8 cellular contexts compared by ENCODE assay signal in genomic region chr14:22955702-22956575, GRCh38. TPM values are rescaled to one million over a fixed set of nuclear protein-coding genes. Genes with fewer than 3 reads are reported as not detected.
DNase-seq lines count a peak whose midpoint lies in the region; ATAC-seq and TF ChIP-seq lines count a peak whose summit lies in the region.

No MANE protein-coding gene starts in this region.

- no peaks in the 10 kb centered on the region for H3K9me3 Mint-ChIP-seq in CD4-positive, alpha-beta memory T cell
- H3K9me3 Mint-ChIP-seq in endothelial cell (ENCODE audit: unreplicated experiment) (no peaks in the 10 kb centered on the region), neural crest cell (no peaks in the 10 kb centered on the region)

- no peaks in the 10 kb centered on the region for H3K27me3 Mint-ChIP-seq in CD4-positive, alpha-beta memory T cell
- H3K27me3 Mint-ChIP-seq in endothelial cell (ENCODE audit: unreplicated experiment) = peaks cover 3% of the 10 kb centered on the region
- H3K27me3 Mint-ChIP-seq in neural crest cell (ENCODE audit: low read depth) = no peaks in the 10 kb centered on the region

- peaks cover 5 to 15% of the 10 kb centered on the region in 2 donors for H3K36me3 Mint-ChIP-seq in CD4-positive, alpha-beta memory T cell
- H3K36me3 Mint-ChIP-seq in endothelial cell (ENCODE audit: low read depth, unreplicated experiment) = peaks cover 4% of the 10 kb centered on the region
- peaks cover 2% of the 10 kb centered on the region for H3K36me3 Mint-ChIP-seq in neural crest cell (ENCODE audit: low read depth)

- no peaks in the 10 kb centered on the region for H3K9me3 ChIP-seq in CD4-positive, alpha-beta memory T cell (ENCODE audit: control insufficient read depth in 1 of 2, low read length in 2 of 2)

- H3K27ac ChIP-seq in CD4-positive, alpha-beta memory T cell (ENCODE audit: low read depth, low read length) = peak overlapping the region; percentile 79

- ATAC-seq in HG03135 (IDR thresholded peaks at IDR 0.05; ENCODE audit: unreplicated experiment) (no peak), GM21515 (IDR thresholded peaks at IDR 0.05; ENCODE audit: unreplicated experiment) (no peak)

- H3K27ac Mint-ChIP-seq in CD4-positive, alpha-beta memory T cell = peak overlapping the region; percentile 92 to 95 (median 93)
- H3K27ac Mint-ChIP-seq in endothelial cell (ENCODE audit: unreplicated experiment) (peak overlapping the region; percentile 75), neural crest cell (ENCODE audit: unreplicated experiment) (peak overlapping the region; percentile 98)

- H3K4me3 Mint-ChIP-seq in CD4-positive, alpha-beta memory T cell = peak overlapping the region; percentile 91 to 94 (median 92)
- peak overlapping the region; percentile 93 for H3K4me3 Mint-ChIP-seq in endothelial cell (ENCODE audit: unreplicated experiment)
- H3K4me3 Mint-ChIP-seq in neural crest cell = peak overlapping the region; percentile 93

- no peaks in the 10 kb centered on the region for H3K27me3 ChIP-seq in CD4-positive, alpha-beta memory T cell (ENCODE audit: insufficient read depth, low read length)

- H3K4me3 ChIP-seq in CD4-positive, alpha-beta memory T cell (ENCODE audit: low read length in 2 of 2) = peak overlapping the region; percentile 30 to 89

- intact Hi-C loops in CD4-positive, alpha-beta memory T cell (cut with micrococcal nuclease) = loop anchor here (1.0 kb wide), 1 partner anchor 85 kb away; the partner anchor contains the start of gene LRP10

- POLR2A ChIA-PET in CD4-positive, alpha-beta memory T cell (lab: Charles Lee; ENCODE audit: partially characterized antibody) = interaction anchor here (0.7 to 3.5 kb wide), 18 partner anchors 9 to 400 kb away, joined by 3 to 36 read pairs (median 6); partner anchors contain the start of genes ACIN1, AJUBA, C14orf119 and LRP10

- no peaks in the 10 kb centered on the region for H3K36me3 ChIP-seq in CD4-positive, alpha-beta memory T cell (ENCODE audit: insufficient read depth, low read length)

- H3K4me1 Mint-ChIP-seq in CD4-positive, alpha-beta memory T cell = peaks cover 13 to 22% (median 16%) of the 10 kb centered on the region in 4 donors
- H3K4me1 Mint-ChIP-seq in endothelial cell (ENCODE audit: unreplicated experiment) (peaks cover 12% of the 10 kb centered on the region), neural crest cell (peaks cover 17% of the 10 kb centered on the region)

- TF ChIP-seq CTCF in endothelial cell (IDR thresholded peaks at IDR 0.05; ENCODE audit: unreplicated experiment) (no peak), neural crest cell (conservative IDR thresholded peaks at IDR 0.05) (no peak)

- peak in 1 of 5 donors; percentile 11 for DNase-seq in CD4-positive, alpha-beta memory T cell
- DNase-seq in OCI-M1 (lab: John Stamatoyannopoulos, UW) = peak; percentile 42
- no peak for DNase-seq in endothelial cell (ENCODE audit: low spot score)
- DNase-seq in neural crest cell (ENCODE audit: low read depth, low spot score) = no peak
- DNase-seq in stimulated activated naive CD4-positive, alpha-beta T cell treated with Interleukin-2 at 50 U/mL for 16 hours (lab: John Stamatoyannopoulos, UW) = no peak
- no peak for DNase-seq in stimulated activated naive CD4-positive, alpha-beta T cell (lab: John Stamatoyannopoulos, UW)

- CTCF ChIA-PET in CD4-positive, alpha-beta memory T cell (lab: Charles Lee; ENCODE audit: partially characterized antibody) = interaction anchor here (0.6 to 23.8 kb wide), 18 partner anchors 7 to 1042 kb away, joined by 3 to 395 read pairs (median 6); partner anchors contain the start of genes AJUBA, CDH24 and PRMT5

- H3K4me1 ChIP-seq in CD4-positive, alpha-beta memory T cell (ENCODE audit: insufficient read depth, low read length) = peaks cover 16% of the 10 kb centered on the region

RNA-seq across cellular contexts. Expression of gene HAUS4, which starts 1.0 kb away (rescaled TPM):
- total RNA-seq in CD4-positive, alpha-beta memory T cell = 10 to 100 TPM; 32.6 to 35.7 TPM
- polyA plus RNA-seq in CD4-positive, alpha-beta memory T cell = 10 to 100 TPM; 29.1 to 31.3 TPM
- total RNA-seq in endothelial cell (ENCODE audit: unreplicated experiment) (35.5 TPM), neural crest cell (58.7 and 62.7 TPM in 2 replicates)

RNA-seq across cellular contexts. Expression of gene AJUBA, which starts 26.4 kb away (rescaled TPM):
- total RNA-seq in CD4-positive, alpha-beta memory T cell = 1 to 10 TPM; 2.8 to 3.9 TPM
- polyA plus RNA-seq in CD4-positive, alpha-beta memory T cell = 1 to 10 TPM in 1 of 2 donors, under 1 TPM in 1; 0.30 to 1.3 TPM
- total RNA-seq in endothelial cell (ENCODE audit: unreplicated experiment) = 7.2 TPM
- total RNA-seq in neural crest cell = 32.8 and 33.1 TPM in 2 replicates

RNA-seq across cellular contexts. Expression of gene PRMT5, which starts 26.8 kb away (rescaled TPM):
- 10 to 100 TPM; 25.8 to 30.5 TPM for total RNA-seq in CD4-positive, alpha-beta memory T cell
- polyA plus RNA-seq in CD4-positive, alpha-beta memory T cell = 10 to 100 TPM; 50.6 to 65.1 TPM
- total RNA-seq in endothelial cell (ENCODE audit: unreplicated experiment) (57.9 TPM), neural crest cell (134 and 136 TPM in 2 replicates)

RNA-seq across cellular contexts. Expression of gene RBM23, which starts 37.0 kb away (rescaled TPM):
- total RNA-seq in CD4-positive, alpha-beta memory T cell = 100 to 1,000 TPM; 119 to 123 TPM
- polyA plus RNA-seq in CD4-positive, alpha-beta memory T cell = 10 to 100 TPM; 57.1 to 58.3 TPM
- total RNA-seq in endothelial cell (ENCODE audit: unreplicated experiment) = 52.4 TPM
- 103 and 110 TPM in 2 replicates for total RNA-seq in neural crest cell

RNA-seq across cellular contexts. Expression of gene C14orf93, which starts 54.0 kb away (rescaled TPM):
- 10 to 100 TPM; 13.2 to 13.3 TPM for total RNA-seq in CD4-positive, alpha-beta memory T cell
- 1 to 10 TPM; 6.0 to 7.9 TPM for polyA plus RNA-seq in CD4-positive, alpha-beta memory T cell
- total RNA-seq in endothelial cell (ENCODE audit: unreplicated experiment) (9.0 TPM), neural crest cell (11.5 and 13.6 TPM in 2 replicates)
